30 cellular contexts compared by ENCODE assay signal in genomic region chr5:157990583-157991181, GRCh38.
"Had no signal": no experiment of that assay in that cellular context is flagged by ENCODE, and none has a peak within 500 bp of the region (broad histone marks: within the 10 kb centered on the region; RNA-seq: fewer than 3 reads in every experiment).

No MANE protein-coding gene starts in this region.

- H3K27ac ChIP-seq: neutrophil, ovary, parathyroid adenoma, psoas muscle, right lobe of liver, sigmoid colon, stomach, thoracic aorta, thyroid gland, transverse colon, upper lobe of right lung, uterus had no signal

- H3K79me2 ChIP-seq: parathyroid adenoma had no signal

- H3K4me1 ChIP-seq: parathyroid adenoma, psoas muscle, right lobe of liver, thyroid gland, uterus had no signal

- ATAC-seq: naive thymus-derived CD8-positive, alpha-beta T cell; natural killer cell treated with Interleukin-12 subunit alpha and Interleukin-12 subunit beta and Interleukin-15 and Interleukin-18, amount 100 ng/mL, for 72 hours; psoas muscle; right cardiac atrium; right lobe of liver; stimulated activated effector memory CD8-positive, alpha-beta T cell treated with anti-CD3 and anti-CD28 coated beads, Interleukin-12 subunit alpha, Interleukin-12 subunit beta, amount 100 ng/mL, for 72 hours; stimulated activated naive B cell treated with anti-CD40 and anti-IgM and Interleukin-4, amounts not matched to agents 10 μg/mL and 1 μg/mL and 100 μg/mL, for 72 hours; upper lobe of right lung had no signal

- H3K36me3 Mint-ChIP-seq: naive thymus-derived CD8-positive, alpha-beta T cell; natural killer cell treated with Interleukin-12 subunit alpha and Interleukin-12 subunit beta and Interleukin-15 and Interleukin-18, amount 100 ng/mL, for 72 hours; stimulated activated naive B cell treated with anti-CD40 and anti-IgM and Interleukin-4, amounts not matched to agents 10 μg/mL and 1 μg/mL and 100 μg/mL, for 72 hours; type B pancreatic cell had no signal

- H3K9me3 Mint-ChIP-seq: naive thymus-derived CD8-positive, alpha-beta T cell; natural killer cell treated with Interleukin-12 subunit alpha and Interleukin-12 subunit beta and Interleukin-15 and Interleukin-18, amount 100 ng/mL, for 72 hours; nephron progenitor cell; neural crest cell; stimulated activated effector memory CD8-positive, alpha-beta T cell treated with anti-CD3 and anti-CD28 coated beads, Interleukin-12 subunit alpha, Interleukin-12 subunit beta, amount 100 ng/mL, for 72 hours; stimulated activated naive B cell treated with anti-CD40 and anti-IgM and Interleukin-4, amounts not matched to agents 10 μg/mL and 1 μg/mL and 100 μg/mL, for 72 hours; stimulated activated naive CD8-positive, alpha-beta T cell treated with anti-CD3 and anti-CD28 coated beads, Interleukin-15, Interleukin-2, amounts not matched to agents 100 ng/mL and 50 ng/mL, for 24 hours had no signal

- H3K9me3 ChIP-seq: neutrophil, ovary, psoas muscle, right lobe of liver, sigmoid colon, stomach, thoracic aorta, thyroid gland, transverse colon, upper lobe of right lung, uterus had no signal

- H3K27me3 ChIP-seq: ovary, right lobe of liver, sigmoid colon, stomach, thyroid gland, transverse colon, upper lobe of right lung, uterus had no signal

- H3K36me3 ChIP-seq: neutrophil, ovary, right lobe of liver, sigmoid colon, stomach, thoracic aorta, thyroid gland, transverse colon, upper lobe of right lung, uterus had no signal

- H3K4me3 Mint-ChIP-seq: naive thymus-derived CD8-positive, alpha-beta T cell; natural killer cell treated with Interleukin-12 subunit alpha and Interleukin-12 subunit beta and Interleukin-15 and Interleukin-18, amount 100 ng/mL, for 72 hours; nephron progenitor cell; neural crest cell; stimulated activated effector memory CD8-positive, alpha-beta T cell treated with anti-CD3 and anti-CD28 coated beads, Interleukin-12 subunit alpha, Interleukin-12 subunit beta, amount 100 ng/mL, for 72 hours; stimulated activated naive B cell treated with anti-CD40 and anti-IgM and Interleukin-4, amounts not matched to agents 10 μg/mL and 1 μg/mL and 100 μg/mL, for 72 hours; stimulated activated naive CD8-positive, alpha-beta T cell treated with anti-CD3 and anti-CD28 coated beads, Interleukin-15, Interleukin-2, amounts not matched to agents 100 ng/mL and 50 ng/mL, for 24 hours; type B pancreatic cell had no signal

- H3K4me3 ChIP-seq: ovary, psoas muscle, right lobe of liver, sigmoid colon, stomach, thoracic aorta, thyroid gland, transverse colon, upper lobe of right lung, uterus had no signal

- H3K27ac Mint-ChIP-seq: naive thymus-derived CD8-positive, alpha-beta T cell; natural killer cell treated with Interleukin-12 subunit alpha and Interleukin-12 subunit beta and Interleukin-15 and Interleukin-18, amount 100 ng/mL, for 72 hours; nephron progenitor cell; progenitor cell of endocrine pancreas; stimulated activated effector memory CD8-positive, alpha-beta T cell treated with anti-CD3 and anti-CD28 coated beads, Interleukin-12 subunit alpha, Interleukin-12 subunit beta, amount 100 ng/mL, for 72 hours; stimulated activated naive B cell treated with anti-CD40 and anti-IgM and Interleukin-4, amounts not matched to agents 10 μg/mL and 1 μg/mL and 100 μg/mL, for 72 hours; stimulated activated naive CD8-positive, alpha-beta T cell treated with anti-CD3 and anti-CD28 coated beads, Interleukin-15, Interleukin-2, amounts not matched to agents 100 ng/mL and 50 ng/mL, for 24 hours; type B pancreatic cell had no signal

- H3K27me3 Mint-ChIP-seq: progenitor cell of endocrine pancreas, type B pancreatic cell had no signal

- H2AFZ ChIP-seq: parathyroid adenoma had no signal

- DNase-seq: naive thymus-derived CD8-positive, alpha-beta T cell; nephron progenitor cell; nucleus accumbens; ovary; posterior cingulate gyrus; psoas muscle; right cardiac atrium; right lobe of liver; sigmoid colon; small intestine; stimulated activated CD4-positive, alpha-beta T cell treated with anti-CD3 and anti-CD28 coated beads, Interleukin-15, amount 100 ng/mL, for 24 hours; stimulated activated CD4-positive, alpha-beta T cell treated with anti-CD3 and anti-CD28 coated beads, Interleukin-2, amount 100 ng/mL, for 24 hours; stimulated activated CD4-positive, alpha-beta T cell treated with anti-CD3 and anti-CD28 coated beads, Interleukin-2, amount 100 ng/mL, for 48 hours; stimulated activated CD4-positive, alpha-beta T cell treated with anti-CD3 and anti-CD28 coated beads, Interleukin-4, amount 100 ng/mL, for 24 hours; stimulated activated naive B cell treated with anti-CD40 and anti-IgM and Interleukin-4, amounts not matched to agents 10 μg/mL and 1 μg/mL and 100 μg/mL, for 72 hours; stimulated activated naive CD4-positive, alpha-beta T cell treated with Interleukin-2 at 50 U/mL for 16 hours; stomach; thyroid gland; transverse colon; upper lobe of right lung; uterus had no signal
